1 cellular context compared by ENCODE assay signal in the genomic region with DNA sequence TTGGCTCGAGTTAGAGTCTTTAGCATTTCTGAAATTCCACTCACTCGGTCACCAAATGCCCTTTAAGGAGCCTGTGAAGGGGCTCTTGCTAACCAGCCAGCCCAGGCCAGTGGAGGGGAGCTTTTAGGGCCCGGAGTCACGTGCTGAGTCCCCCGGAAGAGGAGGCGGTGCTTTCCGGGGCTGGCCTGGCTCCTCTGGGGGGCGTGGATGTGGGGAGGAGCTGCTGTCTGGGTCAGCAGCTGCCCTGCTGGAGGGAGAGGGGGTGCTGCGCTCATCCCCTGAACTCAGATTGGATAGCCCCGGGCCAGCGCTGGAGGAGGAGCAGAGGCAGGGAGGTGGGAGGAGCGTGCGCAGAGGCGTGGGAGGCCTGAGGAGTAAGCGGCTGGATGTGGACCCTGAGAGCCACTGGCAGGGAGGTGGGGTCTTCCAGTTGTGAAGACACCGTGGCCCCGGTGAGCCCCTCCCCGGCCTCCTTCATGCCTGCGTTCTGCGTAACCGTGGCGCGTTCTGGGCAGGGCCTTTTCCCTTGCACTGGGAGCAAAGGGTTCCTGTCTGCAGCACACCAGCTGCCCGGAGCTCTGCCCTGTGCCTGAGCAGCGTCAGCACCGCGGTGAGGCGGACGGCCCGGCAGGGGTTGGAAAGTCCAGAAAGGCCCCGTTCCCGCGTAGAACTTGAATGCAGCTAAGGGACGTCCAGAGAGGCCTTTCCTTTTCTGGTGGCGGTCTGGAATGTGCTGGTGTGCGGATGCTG.
TF ChIP-seq lines count a peak whose summit lies in the region.

No MANE protein-coding gene starts in this region.

TF ChIP-seq in H1, 55 proteins besides CTCF, POLR2A, EP300 and RAD21:
- TF ChIP-seq POLR2AphosphoS5 (IDR thresholded peaks at IDR 0.05; ENCODE audit: low read depth, low read length) (0 out of 2 replicates have a peak, but pooled peaks have one; percentile 13), CBX5 (IDR thresholded peaks at IDR 0.05; ENCODE audit: low read depth, low read length) (no peak), RBBP5 (IDR thresholded peaks at IDR 0.05; ENCODE audit: borderline replicate concordance, low read depth, low read length) (no peak), SP1 (IDR thresholded peaks at IDR 0.05; ENCODE audit: low read depth, low read length) (0 out of 2 replicates have a peak, but pooled peaks have one; percentile 49), NRF1 (IDR thresholded peaks at IDR 0.05; ENCODE audit: low read depth, low read length) (peak; percentile 14; the same call in 1 of the 2 replicates), HDAC6 (IDR thresholded peaks at IDR 0.05; ENCODE audit: low read depth, low read length) (no peak), TAF1 (IDR thresholded peaks at IDR 0.05; ENCODE audit: low read depth, low read length) (peak; percentile 62), TEAD4 (IDR thresholded peaks at IDR 0.05; ENCODE audit: low read depth, low read length) (no peak), CREB1 (IDR thresholded peaks at IDR 0.05) (no peak; the same call in 1 of the 2 replicates), KDM1A (IDR thresholded peaks at IDR 0.05; ENCODE audit: borderline replicate concordance, low read length) (no peak), SP4 (IDR thresholded peaks at IDR 0.05; ENCODE audit: low read length) (peak; percentile 78), CHD2 (IDR thresholded peaks at IDR 0.05; ENCODE audit: low read length) (no peak), CEBPB (IDR thresholded peaks at IDR 0.05; ENCODE audit: low read depth, low read length) (no peak), GABPA (IDR thresholded peaks at IDR 0.05; ENCODE audit: borderline replicate concordance, insufficient read depth, low read length) (peak; percentile 24; the same call in 1 of the 2 replicates), TBP (IDR thresholded peaks at IDR 0.05; ENCODE audit: low read depth, low read length) (peak; percentile 54), RNF2 (IDR thresholded peaks at IDR 0.05; ENCODE audit: borderline replicate concordance, low read depth, low read length, missing control alignments, poor library complexity, severe bottlenecking) (no peak), BACH1 (IDR thresholded peaks at IDR 0.05; ENCODE audit: low read length) (no peak), ATF3 (IDR thresholded peaks at IDR 0.05; ENCODE audit: insufficient read depth, low read depth, low read length) (peak; percentile 74), BCL11A (IDR thresholded peaks at IDR 0.05; ENCODE audit: low read depth in 2 of 2, low read length in 2 of 2) (no peak), ASH2L (IDR thresholded peaks at IDR 0.05; ENCODE audit: low read length) (peak; percentile 22), TCF12 (IDR thresholded peaks at IDR 0.05; ENCODE audit: low read depth, low read length) (0 out of 2 replicates have a peak, but pooled peaks have one; percentile 38), SAP30 (IDR thresholded peaks at IDR 0.05; ENCODE audit: insufficient read depth, insufficient replicate concordance, low read length) (no peak), PHF8 (conservative IDR thresholded peaks at IDR 0.05; ENCODE audit: low read depth, low read length) (0 out of 2 replicates have a peak, but pooled peaks have one; percentile 2), EGR1 (IDR thresholded peaks at IDR 0.05; ENCODE audit: borderline replicate concordance, low read depth, low read length) (peak; percentile 82), JUND (IDR thresholded peaks at IDR 0.05; ENCODE audit: low read length) (no peak), SIN3A (conservative IDR thresholded peaks at IDR 0.05 in 1 of 2, IDR thresholded peaks at IDR 0.05 in 1 of 2; ENCODE audit: low read depth in 1 of 2, low read length in 2 of 2) (no peak), SP2 (IDR thresholded peaks at IDR 0.05; ENCODE audit: low read length) (no peak), KDM5A (IDR thresholded peaks at IDR 0.05; ENCODE audit: low read length) (no peak), YY1 (IDR thresholded peaks at IDR 0.05; ENCODE audit: low read depth, low read length) (no peak), RFX5 (IDR thresholded peaks at IDR 0.05; ENCODE audit: borderline replicate concordance, low read depth, low read length) (no peak), SIRT6 (IDR thresholded peaks at IDR 0.05; ENCODE audit: low read length) (no peak), MAX (IDR thresholded peaks at IDR 0.05) (peak; percentile 81), TAF7 (optimal IDR thresholded peaks at IDR 0.05; ENCODE audit: borderline replicate concordance, low read depth, low read length) (no peak)
- TF ChIP-seq, protein P1, sequence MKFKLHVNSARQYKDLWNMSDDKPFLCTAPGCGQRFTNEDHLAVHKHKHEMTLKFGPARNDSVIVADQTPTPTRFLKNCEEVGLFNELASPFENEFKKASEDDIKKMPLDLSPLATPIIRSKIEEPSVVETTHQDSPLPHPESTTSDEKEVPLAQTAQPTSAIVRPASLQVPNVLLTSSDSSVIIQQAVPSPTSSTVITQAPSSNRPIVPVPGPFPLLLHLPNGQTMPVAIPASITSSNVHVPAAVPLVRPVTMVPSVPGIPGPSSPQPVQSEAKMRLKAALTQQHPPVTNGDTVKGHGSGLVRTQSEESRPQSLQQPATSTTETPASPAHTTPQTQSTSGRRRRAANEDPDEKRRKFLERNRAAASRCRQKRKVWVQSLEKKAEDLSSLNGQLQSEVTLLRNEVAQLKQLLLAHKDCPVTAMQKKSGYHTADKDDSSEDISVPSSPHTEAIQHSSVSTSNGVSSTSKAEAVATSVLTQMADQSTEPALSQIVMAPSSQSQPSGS (IDR thresholded peaks at IDR 0.05; ENCODE audit: low read length) = no peak
- TF ChIP-seq, protein P2, sequence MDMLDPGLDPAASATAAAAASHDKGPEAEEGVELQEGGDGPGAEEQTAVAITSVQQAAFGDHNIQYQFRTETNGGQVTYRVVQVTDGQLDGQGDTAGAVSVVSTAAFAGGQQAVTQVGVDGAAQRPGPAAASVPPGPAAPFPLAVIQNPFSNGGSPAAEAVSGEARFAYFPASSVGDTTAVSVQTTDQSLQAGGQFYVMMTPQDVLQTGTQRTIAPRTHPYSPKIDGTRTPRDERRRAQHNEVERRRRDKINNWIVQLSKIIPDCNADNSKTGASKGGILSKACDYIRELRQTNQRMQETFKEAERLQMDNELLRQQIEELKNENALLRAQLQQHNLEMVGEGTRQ (IDR thresholded peaks at IDR 0.05; ENCODE audit: low read length) = peak; percentile 93
- TF ChIP-seq, protein P3, sequence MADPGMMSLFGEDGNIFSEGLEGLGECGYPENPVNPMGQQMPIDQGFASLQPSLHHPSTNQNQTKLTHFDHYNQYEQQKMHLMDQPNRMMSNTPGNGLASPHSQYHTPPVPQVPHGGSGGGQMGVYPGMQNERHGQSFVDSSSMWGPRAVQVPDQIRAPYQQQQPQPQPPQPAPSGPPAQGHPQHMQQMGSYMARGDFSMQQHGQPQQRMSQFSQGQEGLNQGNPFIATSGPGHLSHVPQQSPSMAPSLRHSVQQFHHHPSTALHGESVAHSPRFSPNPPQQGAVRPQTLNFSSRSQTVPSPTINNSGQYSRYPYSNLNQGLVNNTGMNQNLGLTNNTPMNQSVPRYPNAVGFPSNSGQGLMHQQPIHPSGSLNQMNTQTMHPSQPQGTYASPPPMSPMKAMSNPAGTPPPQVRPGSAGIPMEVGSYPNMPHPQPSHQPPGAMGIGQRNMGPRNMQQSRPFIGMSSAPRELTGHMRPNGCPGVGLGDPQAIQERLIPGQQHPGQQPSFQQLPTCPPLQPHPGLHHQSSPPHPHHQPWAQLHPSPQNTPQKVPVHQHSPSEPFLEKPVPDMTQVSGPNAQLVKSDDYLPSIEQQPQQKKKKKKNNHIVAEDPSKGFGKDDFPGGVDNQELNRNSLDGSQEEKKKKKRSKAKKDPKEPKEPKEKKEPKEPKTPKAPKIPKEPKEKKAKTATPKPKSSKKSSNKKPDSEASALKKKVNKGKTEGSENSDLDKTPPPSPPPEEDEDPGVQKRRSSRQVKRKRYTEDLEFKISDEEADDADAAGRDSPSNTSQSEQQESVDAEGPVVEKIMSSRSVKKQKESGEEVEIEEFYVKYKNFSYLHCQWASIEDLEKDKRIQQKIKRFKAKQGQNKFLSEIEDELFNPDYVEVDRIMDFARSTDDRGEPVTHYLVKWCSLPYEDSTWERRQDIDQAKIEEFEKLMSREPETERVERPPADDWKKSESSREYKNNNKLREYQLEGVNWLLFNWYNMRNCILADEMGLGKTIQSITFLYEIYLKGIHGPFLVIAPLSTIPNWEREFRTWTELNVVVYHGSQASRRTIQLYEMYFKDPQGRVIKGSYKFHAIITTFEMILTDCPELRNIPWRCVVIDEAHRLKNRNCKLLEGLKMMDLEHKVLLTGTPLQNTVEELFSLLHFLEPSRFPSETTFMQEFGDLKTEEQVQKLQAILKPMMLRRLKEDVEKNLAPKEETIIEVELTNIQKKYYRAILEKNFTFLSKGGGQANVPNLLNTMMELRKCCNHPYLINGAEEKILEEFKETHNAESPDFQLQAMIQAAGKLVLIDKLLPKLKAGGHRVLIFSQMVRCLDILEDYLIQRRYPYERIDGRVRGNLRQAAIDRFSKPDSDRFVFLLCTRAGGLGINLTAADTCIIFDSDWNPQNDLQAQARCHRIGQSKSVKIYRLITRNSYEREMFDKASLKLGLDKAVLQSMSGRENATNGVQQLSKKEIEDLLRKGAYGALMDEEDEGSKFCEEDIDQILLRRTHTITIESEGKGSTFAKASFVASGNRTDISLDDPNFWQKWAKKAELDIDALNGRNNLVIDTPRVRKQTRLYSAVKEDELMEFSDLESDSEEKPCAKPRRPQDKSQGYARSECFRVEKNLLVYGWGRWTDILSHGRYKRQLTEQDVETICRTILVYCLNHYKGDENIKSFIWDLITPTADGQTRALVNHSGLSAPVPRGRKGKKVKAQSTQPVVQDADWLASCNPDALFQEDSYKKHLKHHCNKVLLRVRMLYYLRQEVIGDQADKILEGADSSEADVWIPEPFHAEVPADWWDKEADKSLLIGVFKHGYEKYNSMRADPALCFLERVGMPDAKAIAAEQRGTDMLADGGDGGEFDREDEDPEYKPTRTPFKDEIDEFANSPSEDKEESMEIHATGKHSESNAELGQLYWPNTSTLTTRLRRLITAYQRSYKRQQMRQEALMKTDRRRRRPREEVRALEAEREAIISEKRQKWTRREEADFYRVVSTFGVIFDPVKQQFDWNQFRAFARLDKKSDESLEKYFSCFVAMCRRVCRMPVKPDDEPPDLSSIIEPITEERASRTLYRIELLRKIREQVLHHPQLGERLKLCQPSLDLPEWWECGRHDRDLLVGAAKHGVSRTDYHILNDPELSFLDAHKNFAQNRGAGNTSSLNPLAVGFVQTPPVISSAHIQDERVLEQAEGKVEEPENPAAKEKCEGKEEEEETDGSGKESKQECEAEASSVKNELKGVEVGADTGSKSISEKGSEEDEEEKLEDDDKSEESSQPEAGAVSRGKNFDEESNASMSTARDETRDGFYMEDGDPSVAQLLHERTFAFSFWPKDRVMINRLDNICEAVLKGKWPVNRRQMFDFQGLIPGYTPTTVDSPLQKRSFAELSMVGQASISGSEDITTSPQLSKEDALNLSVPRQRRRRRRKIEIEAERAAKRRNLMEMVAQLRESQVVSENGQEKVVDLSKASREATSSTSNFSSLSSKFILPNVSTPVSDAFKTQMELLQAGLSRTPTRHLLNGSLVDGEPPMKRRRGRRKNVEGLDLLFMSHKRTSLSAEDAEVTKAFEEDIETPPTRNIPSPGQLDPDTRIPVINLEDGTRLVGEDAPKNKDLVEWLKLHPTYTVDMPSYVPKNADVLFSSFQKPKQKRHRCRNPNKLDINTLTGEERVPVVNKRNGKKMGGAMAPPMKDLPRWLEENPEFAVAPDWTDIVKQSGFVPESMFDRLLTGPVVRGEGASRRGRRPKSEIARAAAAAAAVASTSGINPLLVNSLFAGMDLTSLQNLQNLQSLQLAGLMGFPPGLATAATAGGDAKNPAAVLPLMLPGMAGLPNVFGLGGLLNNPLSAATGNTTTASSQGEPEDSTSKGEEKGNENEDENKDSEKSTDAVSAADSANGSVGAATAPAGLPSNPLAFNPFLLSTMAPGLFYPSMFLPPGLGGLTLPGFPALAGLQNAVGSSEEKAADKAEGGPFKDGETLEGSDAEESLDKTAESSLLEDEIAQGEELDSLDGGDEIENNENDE (IDR thresholded peaks at IDR 0.05; ENCODE audit: insufficient replicate concordance, low read length) = no peak
